ENCODE assay signal across 16 cellular contexts in the genomic region with DNA sequence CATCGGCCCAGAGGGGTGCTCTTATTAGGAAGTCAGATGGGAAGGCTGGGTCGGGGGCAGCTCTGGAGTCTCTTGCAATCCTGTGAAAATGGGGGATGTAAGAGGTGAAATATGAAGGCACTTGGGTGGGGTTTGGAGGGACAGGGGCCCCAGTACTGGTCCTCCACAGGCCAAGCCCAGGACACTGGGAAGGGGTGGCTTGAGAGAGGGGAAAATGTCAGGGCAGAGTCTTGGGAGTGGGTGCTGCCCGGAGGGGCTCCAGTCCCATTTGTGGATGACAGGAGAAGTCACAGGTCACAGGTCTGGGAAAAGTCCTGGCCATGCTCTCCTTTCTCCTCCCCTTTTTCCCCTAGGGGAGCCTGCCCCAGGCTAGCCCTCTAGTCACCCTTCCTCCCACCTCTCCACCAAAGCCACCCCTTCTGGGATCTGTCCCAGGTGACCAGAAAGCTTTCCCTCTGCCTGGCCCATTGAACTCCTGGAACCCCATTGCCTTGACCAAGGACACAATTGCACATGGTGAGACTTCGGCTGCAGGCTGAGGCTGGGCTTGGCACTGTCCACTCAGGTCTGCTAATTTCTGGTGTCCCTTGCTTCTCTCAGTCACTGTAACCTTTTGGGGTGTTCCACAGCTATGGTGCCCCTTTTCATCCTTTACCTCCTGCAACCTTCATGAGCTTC.
DNase-seq lines count a peak whose midpoint lies in the region; ATAC-seq and TF ChIP-seq lines count a peak whose summit lies in the region.
"Had no signal": no experiment of that assay in that cellular context is flagged by ENCODE, and none has a peak within 500 bp of the region (broad histone marks: within the 10 kb centered on the region; RNA-seq: fewer than 3 reads in every experiment).

No MANE protein-coding gene starts in this region.

- no peak for ATAC-seq in left lobe of liver
- peak; percentile 20 for ATAC-seq in omental fat pad (ENCODE audit: low FRiP score)
- ATAC-seq in aorta (ENCODE audit: low FRiP score): peak; percentile 19
- ATAC-seq: A549, GM23338 had no signal

- H3K27ac ChIP-seq in coronary artery (no peak overlapping the region), aorta (ENCODE audit: low read depth in 1 of 2, low read length in 2 of 2) (no peak overlapping the region)
- H3K27ac ChIP-seq: A549, C4-2B had no signal

- H3K27me3 ChIP-seq in aorta (ENCODE audit: control insufficient read depth in 1 of 2, insufficient read depth in 2 of 2, low read length in 1 of 2): no peaks in the 10 kb centered on the region
- H3K27me3 ChIP-seq: BE2C had no signal

- WGBS in aorta, 2 donors: 83 to 85% methylated on average over 4 of the region's 4 CpGs

- no peaks in the 10 kb centered on the region for H3K4me1 ChIP-seq in aorta (ENCODE audit: control insufficient read depth in 1 of 2, insufficient read depth in 2 of 2, low read length in 2 of 2)
- H3K4me1 ChIP-seq: BE2C had no signal

- TF ChIP-seq CTCF in coronary artery (IDR thresholded peaks at IDR 0.05) (no peak), omental fat pad (IDR thresholded peaks at IDR 0.05) (no peak)

- intact Hi-C loops in aorta (cut with DNase I): no loop called here

- H3K9me3 ChIP-seq in aorta (ENCODE audit: control insufficient read depth, low read length): no peaks in the 10 kb centered on the region
- H3K9me3 ChIP-seq: BE2C had no signal

- no peaks in the 10 kb centered on the region for H3K36me3 ChIP-seq in aorta (ENCODE audit: control insufficient read depth in 1 of 2, insufficient read depth in 2 of 2, low read length in 1 of 2)
- H3K36me3 ChIP-seq: BE2C had no signal

- H3K4me3 ChIP-seq in coronary artery (no peak overlapping the region), aorta (ENCODE audit: low read length in 2 of 2) (no peak overlapping the region)
- H3K4me3 ChIP-seq: A549, GM23338 had no signal

- peak; percentile 50 for DNase-seq in coronary artery (ENCODE audit: low spot score)
- DNase-seq in left lobe of liver (ENCODE audit: low spot score): peak; percentile 27
- DNase-seq in omental fat pad (ENCODE audit: low spot score): no peak
- no peak for DNase-seq in aorta
- no peak for DNase-seq in activated CD4-positive, alpha-beta T cell treated with anti-CD3 and anti-CD28 coated beads, Interleukin-2, amount 50 U/mL, for 48 hours
- no peak for DNase-seq in superior temporal gyrus (ENCODE audit: extremely low spot score)
- DNase-seq: BE2C; CD4-positive, alpha-beta memory T cell; COR-L47; DMS153; DMS79 treated with DMSO at 0.1 percent for 48 hours; EL; H9 had no signal

Comparison
In these comparisons a context has a peak if more than half of its experiments do, and no peak if none do; other contexts are left out.
1. DNase-seq: peak in coronary artery (single experiment) and left lobe of liver (single experiment); none in omental fat pad (single experiment), aorta (0 of 2), activated CD4-positive, alpha-beta T cell treated with anti-CD3 and anti-CD28 coated beads, Interleukin-2, amount 50 U/mL, for 48 hours (0 of 2) and superior temporal gyrus (single experiment).